Comparison of ENCODE assay signal across 24 cellular contexts in the genomic region with DNA sequence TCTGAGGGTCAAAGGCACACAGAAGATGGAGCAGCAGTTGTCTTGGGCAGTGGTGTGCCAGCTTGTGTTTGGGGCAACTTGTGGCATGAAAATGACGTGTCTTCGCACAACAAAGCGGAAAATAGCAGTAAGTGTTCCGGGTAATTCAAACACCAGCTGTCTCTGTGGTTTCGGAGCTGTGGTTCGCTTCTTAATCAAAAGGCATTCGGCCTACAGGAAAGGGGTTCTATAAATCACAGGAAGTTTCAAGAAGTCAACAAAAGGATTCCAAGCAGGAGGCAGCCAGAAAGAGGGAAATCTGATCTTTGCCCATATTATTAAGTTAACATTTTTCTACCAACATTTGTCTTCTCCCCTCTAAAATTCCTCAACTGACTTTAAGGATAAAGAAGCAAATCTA.
DNase-seq lines count a peak whose midpoint lies in the region; ATAC-seq and TF ChIP-seq lines count a peak whose summit lies in the region.
"Had no signal": no experiment of that assay in that cellular context is flagged by ENCODE, and none has a peak within 500 bp of the region (broad histone marks: within the 10 kb centered on the region; RNA-seq: fewer than 3 reads in every experiment).

No MANE protein-coding gene starts in this region.

- H3K36me3 ChIP-seq in kidney epithelial cell (ENCODE audit: control insufficient read depth, insufficient read depth, low read length) (no peaks in the 10 kb centered on the region), right atrium auricular region (no peaks in the 10 kb centered on the region)

- H3K27ac ChIP-seq in right atrium auricular region: no peak overlapping the region
- H3K27ac ChIP-seq: 22Rv1, HL-60 had no signal

- H3K9me3 ChIP-seq in right atrium auricular region: no peaks in the 10 kb centered on the region
- H3K9me3 ChIP-seq: Caco-2 had no signal

- TF ChIP-seq CTCF in kidney epithelial cell (IDR thresholded peaks at IDR 0.05; ENCODE audit: insufficient read depth, low read length, poor library complexity, severe bottlenecking) (no peak), right atrium auricular region (IDR thresholded peaks at IDR 0.05) (no peak)

- H3K4me3 ChIP-seq in kidney epithelial cell (ENCODE audit: low read depth, low read length) (no peak overlapping the region), right atrium auricular region (no peak overlapping the region)
- H3K4me3 ChIP-seq: skin epidermis had no signal

- DNase-seq in DMS153 (lab: John Stamatoyannopoulos, UW) (peak; percentile 13), DMS153 treated with DMSO at 0.1 percent for 48 hours (lab: John Stamatoyannopoulos, UW; ENCODE audit: unreplicated experiment) (no peak), SW480 (ENCODE audit: low spot score) (peak; percentile 25), kidney epithelial cell (ENCODE audit: low read depth) (peak; percentile 5), stromal cell of bone marrow (ENCODE audit: low read depth) (peak; percentile 44), right atrium auricular region (ENCODE audit: low spot score) (no peak)
- DNase-seq in activated CD8-positive, alpha-beta memory T cell treated with anti-CD3 and anti-CD28 coated beads for 24 hours: no peak
- DNase-seq: activated CD4-positive, alpha-beta T cell treated with anti-CD3 and anti-CD28 coated beads, Interleukin-2, amount 50 U/mL, for 48 hours; activated naive CD4-positive, alpha-beta T cell treated with Interleukin-2 at 50 U/mL for 16 hours; activated T-cell treated with anti-CD3 and anti-CD28 coated beads, Interleukin-2, amount 50 U/mL, for 24 hours; AML-193; amniotic stem cell; Caco-2; cerebellar nuclear complex; effector CD4-positive, alpha-beta T cell; left cardiac atrium; mesendoderm; NCI-H1930; PC-3; stimulated activated naive CD8-positive, alpha-beta T cell treated with anti-CD3 and anti-CD28 coated beads, Interleukin-15, Interleukin-2, amounts not matched to agents 100 U/mL and 50 U/mL, for 24 hours had no signal

- H3K4me1 ChIP-seq in right atrium auricular region: no peaks in the 10 kb centered on the region

- ATAC-seq in HG03439 (IDR thresholded peaks at IDR 0.05; ENCODE audit: unreplicated experiment): no peak
- ATAC-seq: left cardiac atrium; PC-3; stimulated activated naive CD8-positive, alpha-beta T cell treated with anti-CD3 and anti-CD28 coated beads, Interleukin-15, Interleukin-2, amounts not matched to agents 100 U/mL and 50 U/mL, for 24 hours had no signal

- H3K27me3 ChIP-seq in kidney epithelial cell (ENCODE audit: control insufficient read depth, insufficient read depth, low read length): no peaks in the 10 kb centered on the region
- no peaks in the 10 kb centered on the region for H3K27me3 ChIP-seq in right atrium auricular region

Comparison
In these comparisons a context has a peak if more than half of its experiments do, and no peak if none do; other contexts are left out.
1. DNase-seq: peak in DMS153 (single experiment), SW480 (single experiment), kidney epithelial cell (single experiment) and stromal cell of bone marrow (single experiment); none in DMS153 treated with DMSO at 0.1 percent for 48 hours (single experiment), activated CD8-positive, alpha-beta memory T cell treated with anti-CD3 and anti-CD28 coated beads for 24 hours (single experiment) and right atrium auricular region (single experiment).